Comparison of ENCODE assay signal across 8 cellular contexts in the genomic region with DNA sequence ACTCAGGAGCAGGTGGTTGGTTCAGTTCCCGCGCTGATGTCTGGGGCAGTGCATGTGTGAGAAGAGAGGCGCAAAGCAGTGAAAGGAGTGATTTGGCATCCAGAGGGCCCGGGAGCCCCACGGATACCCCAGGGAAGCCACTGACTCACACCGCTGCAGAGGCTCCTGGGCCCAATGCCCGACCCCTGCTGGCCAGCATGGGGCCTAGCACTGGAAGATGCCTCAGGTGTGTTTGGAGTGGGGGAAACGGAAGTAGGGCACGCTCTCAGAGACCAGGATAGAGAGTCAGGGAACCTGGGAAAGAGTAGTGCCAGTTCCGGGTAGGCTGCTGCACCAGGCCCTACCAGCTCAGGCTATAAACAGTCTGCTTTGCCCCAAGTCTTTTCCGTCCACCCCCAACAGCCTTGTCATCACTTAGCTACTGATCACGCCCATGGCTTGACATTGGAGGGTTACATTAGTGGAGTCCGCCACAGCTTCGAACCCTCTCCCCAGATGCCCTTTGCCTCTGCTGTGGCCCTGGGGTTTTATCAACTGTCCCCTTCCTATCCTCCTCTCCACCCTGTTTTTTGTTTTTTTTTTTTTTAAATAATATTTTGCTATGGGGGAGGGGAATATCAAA. TPM values are rescaled to one million over a fixed set of nuclear protein-coding genes. Genes with fewer than 3 reads are reported as not detected.
DNase-seq lines count a peak whose midpoint lies in the region; ATAC-seq and TF ChIP-seq lines count a peak whose summit lies in the region.

No MANE protein-coding gene starts in this region.

- DNase-seq in NCI-H748 treated with DMSO at 0.1 percent for 48 hours (lab: John Stamatoyannopoulos, UW) (peak; percentile 27), glutamatergic neuron (peak; percentile 71), sigmoid colon (peak; percentile 86), GF-D8 (lab: John Stamatoyannopoulos, UW) (no peak)
- DNase-seq in activated naive CD4-positive, alpha-beta T cell treated with anti-CD3 and anti-CD28 coated beads for 36 hours: peak; percentile 61

- TF ChIP-seq CTCF in C4-2B (conservative IDR thresholded peaks at IDR 0.05) (peak; percentile 80), glutamatergic neuron (IDR thresholded peaks at IDR 0.05; ENCODE audit: partially characterized antibody, unreplicated experiment) (peak; percentile 77), sigmoid colon (IDR thresholded peaks at IDR 0.05) (peak; percentile 59 to 82 (median 70))

- H3K4me3 Mint-ChIP-seq in activated naive CD4-positive, alpha-beta T cell treated with anti-CD3 and anti-CD28 coated beads for 36 hours: no peak overlapping the region
- no peak overlapping the region for H3K4me3 Mint-ChIP-seq in glutamatergic neuron (ENCODE audit: unreplicated experiment)

- H3K27me3 Mint-ChIP-seq in activated naive CD4-positive, alpha-beta T cell treated with anti-CD3 and anti-CD28 coated beads for 36 hours (ENCODE audit: low read depth): no peaks in the 10 kb centered on the region
- peaks cover 7% of the 10 kb centered on the region for H3K27me3 Mint-ChIP-seq in glutamatergic neuron (ENCODE audit: unreplicated experiment)

- in situ Hi-C loops in GM18951 (cut with MboI; ENCODE audit: low sequenced_read_pairs, unreplicated experiment): no loop called here

- ATAC-seq in HG03432 (IDR thresholded peaks at IDR 0.05; ENCODE audit: unreplicated experiment): no peak

- H3K27ac ChIP-seq in C4-2B: no peak overlapping the region
- peak overlapping the region; percentile 30 to 48 (median 36) for H3K27ac ChIP-seq in sigmoid colon

- H3K27me3 ChIP-seq in sigmoid colon: no peaks in the 10 kb centered on the region

- CTCF ChIA-PET in activated naive CD4-positive, alpha-beta T cell treated with anti-CD3 and anti-CD28 coated beads for 36 hours (lab: Charles Lee): interaction anchor here (0.6 to 3.2 kb wide), 9 partner anchors 7 to 121 kb away, joined by 3 to 31 read pairs (median 4); no protein-coding TSS in a partner anchor

- H3K36me3 Mint-ChIP-seq in activated naive CD4-positive, alpha-beta T cell treated with anti-CD3 and anti-CD28 coated beads for 36 hours (ENCODE audit: low read depth): peaks cover 24% of the 10 kb centered on the region
- no peaks in the 10 kb centered on the region for H3K36me3 Mint-ChIP-seq in glutamatergic neuron (ENCODE audit: unreplicated experiment)

- peaks cover 13% of the 10 kb centered on the region for H3K4me1 Mint-ChIP-seq in activated naive CD4-positive, alpha-beta T cell treated with anti-CD3 and anti-CD28 coated beads for 36 hours (ENCODE audit: low read depth)
- peaks cover 2% of the 10 kb centered on the region for H3K4me1 Mint-ChIP-seq in glutamatergic neuron (ENCODE audit: low read depth, unreplicated experiment)

- H3K9me3 Mint-ChIP-seq in activated naive CD4-positive, alpha-beta T cell treated with anti-CD3 and anti-CD28 coated beads for 36 hours: no peaks in the 10 kb centered on the region
- H3K9me3 Mint-ChIP-seq in glutamatergic neuron (ENCODE audit: unreplicated experiment): peaks cover 3% of the 10 kb centered on the region

- TF ChIP-seq EP300 in sigmoid colon (IDR thresholded peaks at IDR 0.05): no peak

- 43 to 59% methylated on average over 14 of the region's 14 CpGs for WGBS in sigmoid colon, 2 donors

- intact Hi-C loops in activated naive CD4-positive, alpha-beta T cell treated with anti-CD3 and anti-CD28 coated beads for 36 hours (cut with micrococcal nuclease): loop anchor here (1.0 kb wide), 1 partner anchor 31 kb away; no protein-coding TSS in a partner anchor
- intact Hi-C loops in sigmoid colon (cut with DNase I): no loop called here

- H3K36me3 ChIP-seq in sigmoid colon: peaks cover 20 to 39% (median 30%) of the 10 kb centered on the region in 4 donors

- H3K9me3 ChIP-seq in sigmoid colon: no peaks in the 10 kb centered on the region

- peak overlapping the region; percentile 32 for H3K27ac Mint-ChIP-seq in activated naive CD4-positive, alpha-beta T cell treated with anti-CD3 and anti-CD28 coated beads for 36 hours
- H3K27ac Mint-ChIP-seq in glutamatergic neuron (ENCODE audit: unreplicated experiment): no peak overlapping the region

- H3K4me1 ChIP-seq in sigmoid colon: peaks cover 0 to 10% (median 3%) of the 10 kb centered on the region in 4 donors

- no peak overlapping the region for H3K4me3 ChIP-seq in sigmoid colon

- TF ChIP-seq POLR2A in GM18951 (IDR thresholded peaks at IDR 0.05; ENCODE audit: extremely low read depth, insufficient read depth, insufficient read length) (peak; percentile 36), sigmoid colon (IDR thresholded peaks at IDR 0.05) (no peak)

RNA-seq across cellular contexts. Expression of a gene that starts 9.5 kb away (rescaled TPM):
- 10 to 100 TPM; 31.5 to 32.3 TPM for total RNA-seq in activated naive CD4-positive, alpha-beta T cell treated with anti-CD3 and anti-CD28 coated beads for 36 hours
- 34.5 TPM for total RNA-seq in glutamatergic neuron (ENCODE audit: unreplicated experiment)
- total RNA-seq in sigmoid colon: 10 to 100 TPM; 18.6 to 51.0 (median 26.0) TPM
- 10 to 100 TPM in 1 of 3 donors, 1 to 10 TPM in 2; 1.2 to 25.8 (median 1.8) TPM for polyA plus RNA-seq in sigmoid colon

RNA-seq across cellular contexts. Expression of a gene that starts 9.7 kb away (rescaled TPM):
- 10 to 100 TPM; 40.4 to 42.0 TPM for total RNA-seq in activated naive CD4-positive, alpha-beta T cell treated with anti-CD3 and anti-CD28 coated beads for 36 hours
- total RNA-seq in glutamatergic neuron (ENCODE audit: unreplicated experiment): 38.2 TPM
- 10 to 100 TPM; 10.3 to 16.6 (median 15.8) TPM for total RNA-seq in sigmoid colon
- polyA plus RNA-seq in sigmoid colon: 10 to 100 TPM in 1 of 3 donors, 1 to 10 TPM in 2; 2.3 to 12.0 (median 2.4) TPM

RNA-seq across cellular contexts. Expression of a gene that starts 16.8 kb away (rescaled TPM):
- total RNA-seq in activated naive CD4-positive, alpha-beta T cell treated with anti-CD3 and anti-CD28 coated beads for 36 hours: 10 to 100 TPM; 32.3 to 32.5 TPM
- total RNA-seq in glutamatergic neuron (ENCODE audit: unreplicated experiment) (not detected), sigmoid colon (1 to 10 TPM in 3 of 4 donors, under 1 TPM in 1; 0.95 to 2.9 (median 1.3) TPM)
- polyA plus RNA-seq in sigmoid colon: 10 to 100 TPM in 2 of 3 donors, 1 to 10 TPM in 1; 3.6 to 19.9 (median 13.5) TPM

RNA-seq across cellular contexts. Expression of a gene that starts 41.8 kb away (rescaled TPM):
- total RNA-seq in activated naive CD4-positive, alpha-beta T cell treated with anti-CD3 and anti-CD28 coated beads for 36 hours: 1 to 10 TPM; 4.0 to 4.6 TPM
- 0.27 TPM for total RNA-seq in glutamatergic neuron (ENCODE audit: unreplicated experiment)
- total RNA-seq in sigmoid colon: 10 to 100 TPM in 3 of 4 donors, 1 to 10 TPM in 1; 9.9 to 17.2 (median 15.4) TPM
- polyA plus RNA-seq in sigmoid colon: 10 to 100 TPM in 1 of 3 donors, 1 to 10 TPM in 2; 3.2 to 10.3 (median 6.0) TPM

Comparison
In these comparisons a context has a peak if more than half of its experiments do, and no peak if none do; other contexts are left out.
1. RNA of a gene that starts 16.8 kb away (total RNA-seq): 32.3 to 32.5 TPM in activated naive CD4-positive, alpha-beta T cell treated with anti-CD3 and anti-CD28 coated beads for 36 hours; 0.95 to 2.9 TPM in sigmoid colon and not detected in glutamatergic neuron (single experiment); every median in the first group is over 4 times any median in the second.
2. Peak in every context shown above with its lines, with median percentiles within 50 percentile points of each other: CTCF ChIP-seq.